14 cellular contexts compared by ENCODE assay signal in genomic region chr3:46960801-46961200, GRCh38. TPM values are rescaled to one million over a fixed set of nuclear protein-coding genes. Genes with fewer than 3 reads are reported as not detected.
A peak's percentile ranks its signal among the peaks of the same experiment; 100 is the strongest.
DNase-seq lines count a peak whose midpoint lies in the region; ATAC-seq and TF ChIP-seq lines count a peak whose summit lies in the region.
"Had no signal": no experiment of that assay in that cellular context is flagged by ENCODE, and none has a peak within 500 bp of the region (broad histone marks: within the 10 kb centered on the region; RNA-seq: fewer than 3 reads in every experiment).

No MANE protein-coding gene starts in this region.

- H3K9me2 ChIP-seq in SK-N-SH: no peaks in the 10 kb centered on the region

- H3K4me3 Mint-ChIP-seq in CD14-positive monocyte: peak overlapping the region in 1 of 2 donors; percentile 21

- ATAC-seq in esophagus mucosa (peak; percentile 26), HG02885 (IDR thresholded peaks at IDR 0.05; ENCODE audit: poor library complexity, unreplicated experiment) (no peak), GM18519 (IDR thresholded peaks at IDR 0.05; ENCODE audit: low FRiP score, unreplicated experiment) (no peak), GM18511 (IDR thresholded peaks at IDR 0.05; ENCODE audit: unreplicated experiment) (no peak)
- ATAC-seq: HCT116 had no signal

- TF ChIP-seq CTCF in CD14-positive monocyte (IDR thresholded peaks at IDR 0.05) (no peak), SK-N-SH (IDR thresholded peaks at IDR 0.05) (no peak), osteoblast (IDR thresholded peaks at IDR 0.05; ENCODE audit: extremely low read depth, low read depth, low read length) (no peak)

- H3K9me3 ChIP-seq in SK-N-SH (no peaks in the 10 kb centered on the region), osteoblast (ENCODE audit: low read depth, low read length) (no peaks in the 10 kb centered on the region)

- H3K36me3 ChIP-seq in SK-N-SH (replicated peaks in 1 of 2; ENCODE audit: control insufficient read depth in 1 of 2, insufficient read depth in 2 of 2, low read length in 1 of 2) (no peaks in the 10 kb centered on the region), osteoblast (ENCODE audit: insufficient read depth, low read length) (peaks cover 11% of the 10 kb centered on the region)

- H3K27me3 ChIP-seq in SK-N-SH (ENCODE audit: insufficient read depth): no peaks in the 10 kb centered on the region
- no peaks in the 10 kb centered on the region for H3K27me3 ChIP-seq in osteoblast (ENCODE audit: insufficient read depth, low read length)

- intact Hi-C loops in CD14-positive monocyte (cut with micrococcal nuclease): no loop called here

- peak overlapping the region; percentile 29 to 64; a peak in 3 of 4 replicates for H3K27ac ChIP-seq in SK-N-SH (ENCODE audit: low read depth in 2 of 2, low read length in 1 of 2)
- H3K27ac ChIP-seq in osteoblast (ENCODE audit: low read depth, low read length): peak overlapping the region; percentile 24

- H3K27me3 Mint-ChIP-seq in CD14-positive monocyte (ENCODE audit: low read depth in 3 of 3): peaks cover 0 to 2% (median 1%) of the 10 kb centered on the region in 3 donors

- H3K4me1 Mint-ChIP-seq in CD14-positive monocyte: peaks cover 82% of the 10 kb centered on the region

- peak overlapping the region in 5 of 7 donors; percentile 55 to 92 (median 86) for H3K27ac Mint-ChIP-seq in CD14-positive monocyte

- peaks cover 25 to 47% of the 10 kb centered on the region in 2 donors for H3K36me3 Mint-ChIP-seq in CD14-positive monocyte

- H3F3A ChIP-seq in SK-N-SH (replicated peaks; ENCODE audit: insufficient read depth): no peaks in the 10 kb centered on the region

- H3K9me3 Mint-ChIP-seq in CD14-positive monocyte: peaks cover 0 to 3% (median 0%) of the 10 kb centered on the region in 7 donors

- no peak for TF ChIP-seq EP300 in SK-N-SH (IDR thresholded peaks at IDR 0.05; ENCODE audit: borderline replicate concordance in 1 of 2, low read depth in 1 of 2, low read length in 1 of 2)

- DNase-seq in CD14-positive monocyte (ENCODE audit: low spot score) (no peak), SK-N-SH (no peak), osteoblast (ENCODE audit: insufficient read length, low spot score, missing footprints) (no peak), cortex of kidney (lab: John Stamatoyannopoulos, UW) (no peak)
- DNase-seq: activated CD4-positive, alpha-beta T cell treated with anti-CD3 and anti-CD28 coated beads for 4 hours; cerebellar nuclear complex; KBM-7; left cardiac atrium; NK-92 treated with Interleukin-12 subunit alpha and Interleukin-12 subunit beta, amount 100 ng/mL, for 24 hours had no signal

- H3K4me2 ChIP-seq in SK-N-SH (0 out of 2 replicates have a peak overlapping the region, but pooled peaks have one; percentile 28), osteoblast (ENCODE audit: insufficient read depth, low read length) (no peak overlapping the region)

- no peak overlapping the region for H3K9ac ChIP-seq in SK-N-SH

- TF ChIP-seq RAD21 in SK-N-SH (IDR thresholded peaks at IDR 0.05; ENCODE audit: low read length): no peak

- H2AFZ ChIP-seq in SK-N-SH (ENCODE audit: low read depth) (no peak overlapping the region), osteoblast (ENCODE audit: low read length) (no peak overlapping the region)

- peaks cover 15 to 51% of the 10 kb centered on the region in 2 experiments; a peak in 2 of 4 replicates for H3K4me1 ChIP-seq in SK-N-SH (ENCODE audit: control insufficient read depth in 1 of 2, insufficient read depth in 2 of 2, low read depth in 1 of 2, low read length in 1 of 2)
- peaks cover 9% of the 10 kb centered on the region for H3K4me1 ChIP-seq in osteoblast (ENCODE audit: insufficient read depth, low read length)

- peaks cover 79% of the 10 kb centered on the region for H4K20me1 ChIP-seq in SK-N-SH (ENCODE audit: insufficient read depth)
- peaks cover 71% of the 10 kb centered on the region for H4K20me1 ChIP-seq in osteoblast (ENCODE audit: insufficient read depth, low read length)

- H3K79me2 ChIP-seq in SK-N-SH (ENCODE audit: insufficient read depth) (peaks cover 92% of the 10 kb centered on the region), osteoblast (ENCODE audit: insufficient read depth, low read length) (peaks cover 82% of the 10 kb centered on the region)

- POLR2A ChIA-PET in SK-N-SH (lab: Yijun Ruan, JAX): no interaction called here

- CTCF ChIA-PET in SK-N-SH (lab: Yijun Ruan, JAX): interaction anchor here (5.6 kb wide), 1 partner anchor 38 kb away, joined by 25 read pairs; no protein-coding TSS in a partner anchor

- 82% methylated on average over 2 of the region's 2 CpGs for WGBS in SK-N-SH (ENCODE audit: low lambda C conversion rate)

- no peak overlapping the region for H3K4me3 ChIP-seq in SK-N-SH (ENCODE audit: low read depth in 2 of 2, low read length in 1 of 2)
- no peak overlapping the region for H3K4me3 ChIP-seq in osteoblast (ENCODE audit: insufficient read depth, low read length)

TF ChIP-seq in SK-N-SH, 30 proteins besides CTCF, POLR2A, EP300 and RAD21:
- TF ChIP-seq NRF1 (IDR thresholded peaks at IDR 0.05; ENCODE audit: low read depth, low read length): no peak
- TF ChIP-seq YY1 (IDR thresholded peaks at IDR 0.05; ENCODE audit: low read depth): no peak
- TF ChIP-seq GABPA (IDR thresholded peaks at IDR 0.05; ENCODE audit: low read depth): no peak
- TF ChIP-seq EZH2phosphoT487 (IDR thresholded peaks at IDR 0.05; ENCODE audit: borderline replicate concordance, low read depth): no peak
- no peak for TF ChIP-seq FOXJ3 (CRISPR knock-in tag; IDR thresholded peaks at IDR 0.05)
- TF ChIP-seq, protein P1, sequence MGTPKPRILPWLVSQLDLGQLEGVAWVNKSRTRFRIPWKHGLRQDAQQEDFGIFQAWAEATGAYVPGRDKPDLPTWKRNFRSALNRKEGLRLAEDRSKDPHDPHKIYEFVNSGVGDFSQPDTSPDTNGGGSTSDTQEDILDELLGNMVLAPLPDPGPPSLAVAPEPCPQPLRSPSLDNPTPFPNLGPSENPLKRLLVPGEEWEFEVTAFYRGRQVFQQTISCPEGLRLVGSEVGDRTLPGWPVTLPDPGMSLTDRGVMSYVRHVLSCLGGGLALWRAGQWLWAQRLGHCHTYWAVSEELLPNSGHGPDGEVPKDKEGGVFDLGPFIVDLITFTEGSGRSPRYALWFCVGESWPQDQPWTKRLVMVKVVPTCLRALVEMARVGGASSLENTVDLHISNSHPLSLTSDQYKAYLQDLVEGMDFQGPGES (IDR thresholded peaks at IDR 0.05; ENCODE audit: low read depth, low read length): no peak
- no peak for TF ChIP-seq TEAD4 (IDR thresholded peaks at IDR 0.05; ENCODE audit: borderline replicate concordance, insufficient read depth)
- TF ChIP-seq TAF1 (IDR thresholded peaks at IDR 0.05; ENCODE audit: borderline replicate concordance, low read depth, low read length): no peak
- TF ChIP-seq USF2 (IDR thresholded peaks at IDR 0.05; ENCODE audit: borderline replicate concordance, low read depth, low read length): no peak
- TF ChIP-seq NFIC (IDR thresholded peaks at IDR 0.05; ENCODE audit: borderline replicate concordance): no peak
- TF ChIP-seq JUND (IDR thresholded peaks at IDR 0.05): no peak
- TF ChIP-seq RXRA (IDR thresholded peaks at IDR 0.05; ENCODE audit: borderline replicate concordance, low read depth): no peak
- no peak for TF ChIP-seq ELF1 (IDR thresholded peaks at IDR 0.05)
- TF ChIP-seq MEF2A (IDR thresholded peaks at IDR 0.05; ENCODE audit: borderline replicate concordance, low read depth): no peak

RNA-seq across cellular contexts. Expression of gene CCDC12, which starts 15.7 kb away (rescaled TPM):
- polyA plus RNA-seq in CD14-positive monocyte: 10 to 100 TPM; 50.1 to 55.8 TPM
- polyA plus RNA-seq in SK-N-SH (2012; rRNA removed): 53.2 and 105 TPM in 2 replicates
- 68.1 and 147 TPM in 2 replicates for polyA plus RNA-seq in SK-N-SH (2012; cell fraction: cytosol; rRNA removed)
- 66.6 and 79.5 TPM in 2 replicates for polyA plus RNA-seq in SK-N-SH (2012; cell fraction: nucleus; rRNA removed)
- total RNA-seq in esophagus mucosa: 50.2 TPM
- 17.4 and 20.6 TPM in 2 replicates for total RNA-seq in osteoblast

RNA-seq across cellular contexts. Expression of gene NBEAL2, which starts 18.7 kb away (rescaled TPM):
- 10 to 100 TPM; 10.4 to 17.3 TPM for polyA plus RNA-seq in CD14-positive monocyte
- polyA plus RNA-seq in SK-N-SH (2012; rRNA removed): 15.5 and 20.3 TPM in 2 replicates
- 2.6 and 5.5 TPM in 2 replicates for polyA plus RNA-seq in SK-N-SH (2012; cell fraction: cytosol; rRNA removed)
- 152 and 177 TPM in 2 replicates for polyA plus RNA-seq in SK-N-SH (2012; cell fraction: nucleus; rRNA removed)
- total RNA-seq in esophagus mucosa: 117 TPM
- total RNA-seq in osteoblast: 2.1 and 4.3 TPM in 2 replicates

Comparison
In these comparisons a context has a peak if more than half of its experiments do, and no peak if none do; other contexts are left out.
1. RNA of gene NBEAL2, which starts 18.7 kb away (total RNA-seq): 117 TPM in esophagus mucosa (single experiment); 2.1 to 4.3 TPM in osteoblast; every median in the first group is over 10 times any median in the second.